18 cellular contexts compared by ENCODE assay signal in genomic region chr2:239961662-239962220, GRCh38.
"Had no signal": no experiment of that assay in that cellular context is flagged by ENCODE, and none has a peak within 500 bp of the region (broad histone marks: within the 10 kb centered on the region; RNA-seq: fewer than 3 reads in every experiment).

No MANE protein-coding gene starts in this region.

- H3K4me3 Mint-ChIP-seq: naive thymus-derived CD4-positive, alpha-beta T cell had no signal

- H3K27me3 Mint-ChIP-seq: naive thymus-derived CD4-positive, alpha-beta T cell had no signal

- H3K9me3 ChIP-seq: colonic mucosa, mucosa of descending colon, neutrophil, stomach, testis, upper lobe of left lung had no signal

- ATAC-seq: esophagus mucosa; left colon; mucosa of descending colon; naive thymus-derived CD4-positive, alpha-beta T cell had no signal

- H3K27me3 ChIP-seq: cardiac muscle cell, colonic mucosa, neutrophil, stomach, testis, upper lobe of left lung had no signal

- H3K36me3 ChIP-seq: colonic mucosa had no signal

- H3K4me1 ChIP-seq: colonic mucosa, upper lobe of left lung had no signal

- H3K27ac ChIP-seq: cardiac muscle cell, colonic mucosa, neutrophil, stomach, testis, upper lobe of left lung had no signal

- DNase-seq: activated CD4-positive, alpha-beta T cell treated with anti-CD3 and anti-CD28 coated beads for 1 hour; activated CD4-positive, alpha-beta T cell treated with anti-CD3 and anti-CD28 coated beads, Interleukin-2, amount 50 U/mL, for 4 hours; activated naive CD4-positive, alpha-beta T cell; colonic mucosa; left colon; mucosa of descending colon; naive thymus-derived CD4-positive, alpha-beta T cell; retina; stimulated activated CD4-positive, alpha-beta T cell treated with anti-CD3 and anti-CD28 coated beads, Interleukin-15, amount 100 ng/mL, for 24 hours; stimulated activated CD4-positive, alpha-beta T cell treated with anti-CD3 and anti-CD28 coated beads, Interleukin-4, amount 100 ng/mL, for 24 hours; stomach; T-helper 9 cell; testis had no signal

- H3K9me3 Mint-ChIP-seq: naive thymus-derived CD4-positive, alpha-beta T cell had no signal

- H3K4me3 ChIP-seq: cardiac muscle cell, colonic mucosa, mucosa of descending colon, skin epidermis, stomach, testis, upper lobe of left lung had no signal
